14 cellular contexts compared by ENCODE assay signal in genomic region chr19:719081-719512, GRCh38. TPM values are rescaled to one million over a fixed set of nuclear protein-coding genes. Genes with fewer than 3 reads are reported as not detected.
DNase-seq lines count a peak whose midpoint lies in the region; ATAC-seq, FAIRE-seq and TF ChIP-seq lines count a peak whose summit lies in the region.
"Had no signal": no experiment of that assay in that cellular context is flagged by ENCODE, and none has a peak within 500 bp of the region (broad histone marks: within the 10 kb centered on the region; RNA-seq: fewer than 3 reads in every experiment).

No MANE protein-coding gene starts in this region.

- no peak for FAIRE-seq in astrocyte (lab: Jason Lieb, UNC)
- FAIRE-seq: keratinocyte had no signal

- H3K4me1 ChIP-seq in BLaER1 (peaks cover 81% of the 10 kb centered on the region), astrocyte (ENCODE audit: insufficient read depth, low read length) (no peaks in the 10 kb centered on the region), rectal smooth muscle tissue (ENCODE audit: control insufficient read depth, insufficient read depth, low read length) (no peaks in the 10 kb centered on the region)

- H3K36me3 ChIP-seq in BLaER1 (peaks cover 16% of the 10 kb centered on the region), astrocyte (ENCODE audit: insufficient read depth, low read length) (no peaks in the 10 kb centered on the region), rectal smooth muscle tissue (ENCODE audit: control insufficient read depth, insufficient read depth, low read length) (no peaks in the 10 kb centered on the region)

- H3K27ac ChIP-seq in BLaER1 (peak overlapping the region; percentile 43), astrocyte (ENCODE audit: low read depth, low read length) (no peak overlapping the region), rectal smooth muscle tissue (ENCODE audit: low read depth, low read length) (peak overlapping the region; percentile 45)

- peaks cover 67% of the 10 kb centered on the region for H4K20me1 ChIP-seq in BLaER1
- peaks cover 26% of the 10 kb centered on the region for H4K20me1 ChIP-seq in astrocyte (ENCODE audit: insufficient read depth, low read length)

- H3K27ac Mint-ChIP-seq in astrocyte (ENCODE audit: unreplicated experiment), result no peak overlapping the region
- no peak overlapping the region for H3K27ac Mint-ChIP-seq in stimulated activated memory B cell treated with anti-CD40 and anti-IgM and Interleukin-4, amounts not matched to agents 10 μg/mL and 1 μg/mL and 100 μg/mL, for 72 hours
- H3K27ac Mint-ChIP-seq: CD4-positive, alpha-beta T cell; T-helper 2 cell treated with Interferon-gamma antibody and Interleukin-4, amounts not matched to agents 5 μg/mL and 100 μg/mL, for 36 hours had no signal

- intact Hi-C loops in left ventricle myocardium superior (cut with micrococcal nuclease), result no loop called here

- no peak overlapping the region for H3K4me3 Mint-ChIP-seq in astrocyte (ENCODE audit: unreplicated experiment)
- no peak overlapping the region for H3K4me3 Mint-ChIP-seq in stimulated activated memory B cell treated with anti-CD40 and anti-IgM and Interleukin-4, amounts not matched to agents 10 μg/mL and 1 μg/mL and 100 μg/mL, for 72 hours
- H3K4me3 Mint-ChIP-seq: CD4-positive, alpha-beta T cell; T-helper 2 cell treated with Interferon-gamma antibody and Interleukin-4, amounts not matched to agents 5 μg/mL and 100 μg/mL, for 36 hours had no signal

- no peaks in the 10 kb centered on the region for H3K79me2 ChIP-seq in astrocyte (ENCODE audit: insufficient read depth, low read length)

- ATAC-seq in left ventricle myocardium superior (peak; percentile 80), HG02642 (IDR thresholded peaks at IDR 0.05; ENCODE audit: poor library complexity, unreplicated experiment) (no peak)
- ATAC-seq in stimulated activated memory B cell treated with anti-CD40 and anti-IgM and Interleukin-4, amounts not matched to agents 10 μg/mL and 1 μg/mL and 100 μg/mL, for 72 hours, result no peak

- H3K27me3 Mint-ChIP-seq in astrocyte (ENCODE audit: low read depth, unreplicated experiment), result no peaks in the 10 kb centered on the region
- peaks cover 71% of the 10 kb centered on the region for H3K27me3 Mint-ChIP-seq in stimulated activated memory B cell treated with anti-CD40 and anti-IgM and Interleukin-4, amounts not matched to agents 10 μg/mL and 1 μg/mL and 100 μg/mL, for 72 hours

- no peak for TF ChIP-seq CTCF in astrocyte (IDR thresholded peaks at IDR 0.05; ENCODE audit: insufficient read depth, low read depth, low read length)

- H3K27me3 ChIP-seq in BLaER1 (no peaks in the 10 kb centered on the region), astrocyte (ENCODE audit: insufficient read depth, low read length) (no peaks in the 10 kb centered on the region), rectal smooth muscle tissue (ENCODE audit: control insufficient read depth, insufficient read depth, low read length) (peaks cover 4% of the 10 kb centered on the region)

- peaks cover 5% of the 10 kb centered on the region for H3K36me3 Mint-ChIP-seq in astrocyte (ENCODE audit: low read depth, unreplicated experiment)
- peaks cover 8% of the 10 kb centered on the region for H3K36me3 Mint-ChIP-seq in stimulated activated memory B cell treated with anti-CD40 and anti-IgM and Interleukin-4, amounts not matched to agents 10 μg/mL and 1 μg/mL and 100 μg/mL, for 72 hours

- DNase-seq in astrocyte (ENCODE audit: low read depth) (no peak), left ventricle myocardium superior (peak; percentile 83), UCSD-AML1 (lab: John Stamatoyannopoulos, UW; ENCODE audit: unreplicated experiment) (no peak)
- no peak for DNase-seq in activated naive CD4-positive, alpha-beta T cell (lab: John Stamatoyannopoulos, UW)
- DNase-seq: CD4-positive, alpha-beta T cell; cortex of kidney; stimulated activated naive B cell treated with anti-CD40 and anti-IgM and Interleukin-4, amounts not matched to agents 10 μg/mL and 1 μg/mL and 100 μg/mL, for 72 hours had no signal

- 0 out of 2 replicates have a peak overlapping the region, but pooled peaks have one; percentile 24 for H3K9ac ChIP-seq in BLaER1
- H3K9ac ChIP-seq in astrocyte (ENCODE audit: low read length), result no peak overlapping the region
- no peak overlapping the region for H3K9ac ChIP-seq in rectal smooth muscle tissue (ENCODE audit: low read length)

- H3K9me3 ChIP-seq in BLaER1, result peaks cover 11% of the 10 kb centered on the region
- H3K9me3 ChIP-seq in astrocyte (ENCODE audit: insufficient read depth, low read depth, low read length), result peaks cover 7% of the 10 kb centered on the region

- peak overlapping the region; percentile 89 for H3K4me2 ChIP-seq in BLaER1
- H3K4me2 ChIP-seq in astrocyte (ENCODE audit: low read length), result peak overlapping the region; percentile 11
- H3K4me2 ChIP-seq: smooth muscle cell had no signal

- peaks cover 7% of the 10 kb centered on the region for H3K9me3 Mint-ChIP-seq in astrocyte (ENCODE audit: unreplicated experiment)
- peaks cover 6% of the 10 kb centered on the region for H3K9me3 Mint-ChIP-seq in stimulated activated memory B cell treated with anti-CD40 and anti-IgM and Interleukin-4, amounts not matched to agents 10 μg/mL and 1 μg/mL and 100 μg/mL, for 72 hours
- H3K9me3 Mint-ChIP-seq: CD4-positive, alpha-beta T cell had no signal

- no peaks in the 10 kb centered on the region for H3K4me1 Mint-ChIP-seq in astrocyte (ENCODE audit: low read depth, unreplicated experiment)
- peaks cover 32% of the 10 kb centered on the region for H3K4me1 Mint-ChIP-seq in stimulated activated memory B cell treated with anti-CD40 and anti-IgM and Interleukin-4, amounts not matched to agents 10 μg/mL and 1 μg/mL and 100 μg/mL, for 72 hours

- H2AFZ ChIP-seq in astrocyte (ENCODE audit: low read depth, low read length), result no peak overlapping the region

- peak overlapping the region; percentile 25 for H3K4me3 ChIP-seq in BLaER1
- H3K4me3 ChIP-seq in astrocyte (ENCODE audit: insufficient read depth, low read depth, low read length), result no peak overlapping the region
- H3K4me3 ChIP-seq in rectal smooth muscle tissue (ENCODE audit: low read length), result no peak overlapping the region
- H3K4me3 ChIP-seq: smooth muscle cell had no signal

RNA-seq across cellular contexts. Expression of gene PALM, which starts 10.4 kb away (rescaled TPM):
- 60.0 and 67.3 TPM in 2 replicates for total RNA-seq in astrocyte
- total RNA-seq in left ventricle myocardium superior, result 30.1 TPM
- total RNA-seq: CD4-positive, alpha-beta T cell had no signal

RNA-seq across cellular contexts. Expression of gene PRSS57, which starts 23.8 kb away (rescaled TPM):
- total RNA-seq in astrocyte, result not detected in 2 replicates
- not detected for total RNA-seq in left ventricle myocardium superior
- total RNA-seq: CD4-positive, alpha-beta T cell; smooth muscle cell had no signal

RNA-seq across cellular contexts. Expression of gene MISP, which starts 31.8 kb away (rescaled TPM):
- total RNA-seq in astrocyte (0.36 and 0.43 TPM in 2 replicates), left ventricle myocardium superior (not detected)
- total RNA-seq: CD4-positive, alpha-beta T cell had no signal

RNA-seq across cellular contexts. Expression of gene FSTL3, which starts 42.9 kb away (rescaled TPM):
- total RNA-seq in astrocyte (72.0 and 78.8 TPM in 2 replicates), left ventricle myocardium superior (24.6 TPM)

RNA-seq across cellular contexts. Expression of gene RNF126, which starts 56.1 kb away (rescaled TPM):
- total RNA-seq in astrocyte (58.3 and 58.5 TPM in 2 replicates), left ventricle myocardium superior (24.4 TPM)
